ENCODE assay signal across 10 cellular contexts in genomic region chr13:34161829-34162544, GRCh38.
A peak's percentile ranks its signal among the peaks of the same experiment; 100 is the strongest.
DNase-seq lines count a peak whose midpoint lies in the region; ATAC-seq, FAIRE-seq and TF ChIP-seq lines count a peak whose summit lies in the region.
"Had no signal": no experiment of that assay in that cellular context is flagged by ENCODE, and none has a peak within 500 bp of the region (broad histone marks: within the 10 kb centered on the region; RNA-seq: fewer than 3 reads in every experiment).

No MANE protein-coding gene starts in this region.

- WGBS in HepG2 (ENCODE audit: low lambda C conversion rate) = 2% methylated on average over 7 of the region's 7 CpGs
- WGBS in right lobe of liver (ENCODE audit: insufficient coverage, low coverage, low lambda C conversion rate, missing lambda C conversion rate) = 36% methylated on average over 7 of the region's 7 CpGs

- no peaks in the 10 kb centered on the region for H3K79me2 ChIP-seq in HepG2 (ENCODE audit: insufficient read depth, low read length)

- peak overlapping the region; percentile 3; the same call in 1 of the 2 replicates for H3K4me2 ChIP-seq in HepG2 (ENCODE audit: low read depth, low read length)

- TF ChIP-seq POLR2A in HepG2 (IDR thresholded peaks at IDR 0.05; ENCODE audit: insufficient read depth in 1 of 2, low read depth in 2 of 2, low read length in 2 of 2) (no peak), right lobe of liver (IDR thresholded peaks at IDR 0.05) (no peak)

- BruUV-seq in HepG2 (replicated peaks; lab: Mats Ljungman, UMichigan) = no TSS peak

- H3K27ac ChIP-seq in HepG2 (ENCODE audit: extremely low read length, insufficient read depth, low read length) = no peak overlapping the region
- H3K27ac ChIP-seq in right lobe of liver = peak overlapping the region in 1 of 3 donors; percentile 5
- peak overlapping the region; percentile 56 for H3K27ac ChIP-seq in lower lobe of right lung

- no peak for TF ChIP-seq RAD21 in HepG2 (CRISPR knock-in tag; IDR thresholded peaks at IDR 0.05)

- H3K9ac ChIP-seq in HepG2 (ENCODE audit: insufficient read depth, low read depth, low read length) = no peak overlapping the region

- POLR2A ChIA-PET in HepG2 (lab: Yijun Ruan, JAX) = no interaction called here

- no peaks in the 10 kb centered on the region for H3K36me3 ChIP-seq in HepG2 (replicated peaks in 1 of 2; ENCODE audit: control insufficient read depth in 1 of 2, insufficient read depth in 2 of 2, low read length in 2 of 2)
- H3K36me3 ChIP-seq in right lobe of liver = no peaks in the 10 kb centered on the region
- no peaks in the 10 kb centered on the region for H3K36me3 ChIP-seq in lower lobe of right lung

- H2AFZ ChIP-seq in HepG2 (ENCODE audit: low read length) = no peak overlapping the region

- ATAC-seq in HepG2 = no peak
- no peak for ATAC-seq in right lobe of liver
- peak; percentile 49 to 89 for ATAC-seq in lower lobe of right lung
- no peak for ATAC-seq in HG03159 (IDR thresholded peaks at IDR 0.05; ENCODE audit: unreplicated experiment)
- no peak for ATAC-seq in HG02840 (IDR thresholded peaks at IDR 0.05; ENCODE audit: low FRiP score, unreplicated experiment)
- ATAC-seq: natural killer cell had no signal

- H3K4me1 ChIP-seq in HepG2 (ENCODE audit: insufficient read depth, low read length) (peaks cover 14% of the 10 kb centered on the region), right lobe of liver (no peaks in the 10 kb centered on the region), lower lobe of right lung (peaks cover 6% of the 10 kb centered on the region)

- DNase-seq in HepG2 (ENCODE audit: low spot score) (peak; percentile 25), right lobe of liver (no peak), brain pericyte (ENCODE audit: low read depth, low spot score) (peak; percentile 45), lower lobe of right lung (no peak), GM19238 (ENCODE audit: insufficient read length, low spot score) (no peak), HuH-7.5 (ENCODE audit: low spot score) (no peak)
- DNase-seq: activated CD4-positive, alpha-beta memory T cell treated with anti-CD3 and anti-CD28 coated beads, Interleukin-2, amount 10 ng/mL, durations not matched to agents 7 days and 5 days; natural killer cell had no signal

- no peaks in the 10 kb centered on the region for H3K9me3 ChIP-seq in HepG2 (ENCODE audit: low read length)
- no peaks in the 10 kb centered on the region for H3K9me3 ChIP-seq in right lobe of liver
- H3K9me3 ChIP-seq in lower lobe of right lung = no peaks in the 10 kb centered on the region

- H4K20me1 ChIP-seq in HepG2 (ENCODE audit: insufficient read depth, low read length) = no peaks in the 10 kb centered on the region

- H3K4me3 ChIP-seq in HepG2 (replicated peaks in 1 of 3; ENCODE audit: insufficient read depth in 1 of 3, low read depth in 2 of 3, low read length in 3 of 3) (no peak overlapping the region), right lobe of liver (no peak overlapping the region), lower lobe of right lung (no peak overlapping the region)

- CTCF ChIA-PET in HepG2 (lab: Yijun Ruan, JAX; ENCODE audit: low intra/inter-chr PET ratio, low total read pairs) = no interaction called here

- TF ChIP-seq EP300 in HepG2 (IDR thresholded peaks at IDR 0.05; ENCODE audit: low read depth in 2 of 2, low read length in 2 of 2) = no peak
- no peak for TF ChIP-seq EP300 in HepG2 (CRISPR knock-in tag; IDR thresholded peaks at IDR 0.05; ENCODE audit: borderline replicate concordance)

- no peak for TF ChIP-seq CTCF in HepG2 (CRISPR knock-in tag; IDR thresholded peaks at IDR 0.05)
- TF ChIP-seq CTCF in right lobe of liver (IDR thresholded peaks at IDR 0.05) = no peak
- TF ChIP-seq CTCF in lower lobe of right lung (IDR thresholded peaks at IDR 0.05) = no peak

- intact Hi-C loops in HepG2 (cut with micrococcal nuclease; ENCODE audit: unreplicated experiment) = no loop called here
- intact Hi-C loops in right lobe of liver (cut with DNase I) = no loop called here
- intact Hi-C loops in lower lobe of right lung (cut with DNase I) = no loop called here

- H3K27me3 ChIP-seq in HepG2 (ENCODE audit: control insufficient read depth in 1 of 2, insufficient read depth in 2 of 2, low read length in 2 of 2) = no peaks in the 10 kb centered on the region
- H3K27me3 ChIP-seq in right lobe of liver = no peaks in the 10 kb centered on the region
- H3K27me3 ChIP-seq in lower lobe of right lung (ENCODE audit: low read depth) = no peaks in the 10 kb centered on the region

- FAIRE-seq in HepG2 (lab: Jason Lieb, UNC) = no peak

- in situ Hi-C loops in HepG2 (cut with HindIII; ENCODE audit: extremely low pct_ligation_motif_present, low pct_unique_long_range_greater_than_20kb) = no loop called here

TF ChIP-seq in HepG2, 621 proteins besides CTCF, POLR2A, EP300 and RAD21:
- TF ChIP-seq HMG20B (CRISPR knock-in tag; conservative IDR thresholded peaks at IDR 0.05) (no peak), SOX13 (IDR thresholded peaks at IDR 0.05) (no peak), SOX13 (CRISPR knock-in tag; conservative IDR thresholded peaks at IDR 0.05 in 1 of 2, IDR thresholded peaks at IDR 0.05 in 1 of 2) (peak in 1 of 2 experiments; percentile 73; a peak in 2 of 4 replicates), NFAT5 (CRISPR knock-in tag; IDR thresholded peaks at IDR 0.05) (no peak), SOX6 (IDR thresholded peaks at IDR 0.05) (no peak), SOX6 (CRISPR knock-in tag; IDR thresholded peaks at IDR 0.05) (peak; percentile 31; the same call in 1 of the 2 replicates), YY1 (IDR thresholded peaks at IDR 0.05; ENCODE audit: insufficient read depth, insufficient replicate concordance, low read depth, low read length) (no peak), PHF5A (CRISPR knock-in tag; IDR thresholded peaks at IDR 0.05; ENCODE audit: low read depth, unreplicated experiment) (no peak), ATF7-NPFF (CRISPR knock-in tag; IDR thresholded peaks at IDR 0.05; ENCODE audit: low read depth) (no peak), SOX5 (CRISPR knock-in tag; IDR thresholded peaks at IDR 0.05; ENCODE audit: borderline replicate concordance) (peak; percentile 39; the same call in 1 of the 2 replicates), DBP (CRISPR knock-in tag; IDR thresholded peaks at IDR 0.05; ENCODE audit: not compliant biosample characterization) (no peak)

Comparison
In these comparisons a context has a peak if more than half of its experiments do, and no peak if none do; other contexts are left out.
1. DNase-seq: peak in HepG2 (single experiment) and brain pericyte (single experiment); none in right lobe of liver (0 of 3), lower lobe of right lung (single experiment), GM19238 (single experiment) and HuH-7.5 (single experiment).
2. ATAC-seq: peak in lower lobe of right lung (2 of 2); none in HepG2 (single experiment), right lobe of liver (0 of 4), HG03159 (single experiment) and HG02840 (single experiment).